ENCODE assay signal across 2 cellular contexts in the genomic region with DNA sequence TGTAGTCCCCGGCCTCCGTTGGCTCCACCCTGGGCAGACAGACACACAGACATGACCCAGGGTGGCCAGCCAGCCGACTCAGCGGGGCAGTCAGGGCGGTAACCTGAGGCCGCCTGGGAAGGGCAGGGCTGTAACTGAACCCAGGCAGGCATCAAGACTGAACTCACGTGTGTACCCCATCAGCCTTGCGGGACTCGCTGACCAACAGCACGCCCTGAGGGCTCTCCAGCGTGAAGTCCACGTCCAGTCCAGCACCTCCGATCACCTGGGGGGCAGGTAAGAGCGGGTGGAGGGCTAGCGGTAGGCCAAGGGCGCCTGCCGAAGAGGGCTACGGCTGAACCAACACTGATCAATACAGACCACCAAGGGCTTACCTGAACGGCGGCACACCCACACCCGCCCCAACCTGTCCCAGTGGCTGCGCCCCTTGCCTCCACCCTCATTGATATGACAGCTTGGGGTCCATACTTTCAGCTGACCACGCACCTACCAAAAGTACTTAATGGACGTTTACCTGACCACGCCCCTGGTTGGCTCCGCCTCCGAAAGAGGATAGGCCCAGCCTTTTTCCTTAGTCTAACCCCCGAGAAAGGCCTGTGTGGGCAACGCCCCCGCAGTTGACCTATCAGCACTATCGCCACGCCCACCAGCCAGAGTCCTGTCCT.
A peak's percentile ranks its signal among the peaks of the same experiment; 100 is the strongest.
TF ChIP-seq lines count a peak whose summit lies in the region.

No MANE protein-coding gene starts in this region.

TF ChIP-seq in GM23338, 12 proteins besides CTCF, POLR2A, EP300 and RAD21:
- TF ChIP-seq, protein P1, sequence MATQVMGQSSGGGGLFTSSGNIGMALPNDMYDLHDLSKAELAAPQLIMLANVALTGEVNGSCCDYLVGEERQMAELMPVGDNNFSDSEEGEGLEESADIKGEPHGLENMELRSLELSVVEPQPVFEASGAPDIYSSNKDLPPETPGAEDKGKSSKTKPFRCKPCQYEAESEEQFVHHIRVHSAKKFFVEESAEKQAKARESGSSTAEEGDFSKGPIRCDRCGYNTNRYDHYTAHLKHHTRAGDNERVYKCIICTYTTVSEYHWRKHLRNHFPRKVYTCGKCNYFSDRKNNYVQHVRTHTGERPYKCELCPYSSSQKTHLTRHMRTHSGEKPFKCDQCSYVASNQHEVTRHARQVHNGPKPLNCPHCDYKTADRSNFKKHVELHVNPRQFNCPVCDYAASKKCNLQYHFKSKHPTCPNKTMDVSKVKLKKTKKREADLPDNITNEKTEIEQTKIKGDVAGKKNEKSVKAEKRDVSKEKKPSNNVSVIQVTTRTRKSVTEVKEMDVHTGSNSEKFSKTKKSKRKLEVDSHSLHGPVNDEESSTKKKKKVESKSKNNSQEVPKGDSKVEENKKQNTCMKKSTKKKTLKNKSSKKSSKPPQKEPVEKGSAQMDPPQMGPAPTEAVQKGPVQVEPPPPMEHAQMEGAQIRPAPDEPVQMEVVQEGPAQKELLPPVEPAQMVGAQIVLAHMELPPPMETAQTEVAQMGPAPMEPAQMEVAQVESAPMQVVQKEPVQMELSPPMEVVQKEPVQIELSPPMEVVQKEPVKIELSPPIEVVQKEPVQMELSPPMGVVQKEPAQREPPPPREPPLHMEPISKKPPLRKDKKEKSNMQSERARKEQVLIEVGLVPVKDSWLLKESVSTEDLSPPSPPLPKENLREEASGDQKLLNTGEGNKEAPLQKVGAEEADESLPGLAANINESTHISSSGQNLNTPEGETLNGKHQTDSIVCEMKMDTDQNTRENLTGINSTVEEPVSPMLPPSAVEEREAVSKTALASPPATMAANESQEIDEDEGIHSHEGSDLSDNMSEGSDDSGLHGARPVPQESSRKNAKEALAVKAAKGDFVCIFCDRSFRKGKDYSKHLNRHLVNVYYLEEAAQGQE (IDR thresholded peaks at IDR 0.05; ENCODE audit: unreplicated experiment) = no peak

TF ChIP-seq in SK-N-SH, 30 proteins besides CTCF, POLR2A, EP300 and RAD21 (continued from another document):
- TF ChIP-seq, protein P2, sequence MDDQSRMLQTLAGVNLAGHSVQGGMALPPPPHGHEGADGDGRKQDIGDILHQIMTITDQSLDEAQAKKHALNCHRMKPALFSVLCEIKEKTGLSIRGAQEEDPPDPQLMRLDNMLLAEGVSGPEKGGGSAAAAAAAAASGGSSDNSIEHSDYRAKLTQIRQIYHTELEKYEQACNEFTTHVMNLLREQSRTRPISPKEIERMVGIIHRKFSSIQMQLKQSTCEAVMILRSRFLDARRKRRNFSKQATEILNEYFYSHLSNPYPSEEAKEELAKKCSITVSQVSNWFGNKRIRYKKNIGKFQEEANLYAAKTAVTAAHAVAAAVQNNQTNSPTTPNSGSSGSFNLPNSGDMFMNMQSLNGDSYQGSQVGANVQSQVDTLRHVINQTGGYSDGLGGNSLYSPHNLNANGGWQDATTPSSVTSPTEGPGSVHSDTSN (IDR thresholded peaks at IDR 0.05) = no peak
- TF ChIP-seq, protein P3, sequence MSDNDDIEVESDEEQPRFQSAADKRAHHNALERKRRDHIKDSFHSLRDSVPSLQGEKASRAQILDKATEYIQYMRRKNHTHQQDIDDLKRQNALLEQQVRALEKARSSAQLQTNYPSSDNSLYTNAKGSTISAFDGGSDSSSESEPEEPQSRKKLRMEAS (IDR thresholded peaks at IDR 0.05; ENCODE audit: low read depth) = 0 out of 2 replicates have a peak, but pooled peaks have one; percentile 25
- TF ChIP-seq POLR2AphosphoS5 (IDR thresholded peaks at IDR 0.05; ENCODE audit: low read depth, low read length) (peak; percentile 20; the same call in 1 of the 2 replicates), ELF1 (IDR thresholded peaks at IDR 0.05) (no peak), MEF2A (IDR thresholded peaks at IDR 0.05; ENCODE audit: borderline replicate concordance, low read depth) (no peak), RFX5 (IDR thresholded peaks at IDR 0.05; ENCODE audit: low read length) (0 out of 2 replicates have a peak, but pooled peaks have one; percentile 36), FOXJ3 (CRISPR knock-in tag; IDR thresholded peaks at IDR 0.05) (no peak)
